15 cellular contexts compared by ENCODE assay signal in the genomic region with DNA sequence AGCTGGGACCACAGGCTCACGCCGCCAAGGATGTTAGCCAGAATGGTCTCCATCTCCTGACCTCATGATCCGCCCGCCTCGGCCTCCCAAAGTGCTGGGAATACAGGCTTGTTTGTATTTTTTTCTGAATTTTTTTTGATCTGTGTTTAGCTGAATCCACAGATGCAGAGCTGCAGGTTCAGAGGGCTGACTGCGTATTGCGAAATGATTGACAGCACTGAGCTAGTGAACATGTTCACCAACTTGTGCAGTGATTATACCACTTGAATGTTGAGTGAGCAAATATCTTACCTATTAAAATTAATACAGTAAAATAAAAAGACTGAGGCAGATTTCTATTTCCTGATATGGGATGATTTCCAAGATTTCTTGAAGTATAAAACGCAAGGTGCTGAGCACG.
"Had no signal": no experiment of that assay in that cellular context is flagged by ENCODE, and none has a peak within 500 bp of the region (broad histone marks: within the 10 kb centered on the region; RNA-seq: fewer than 3 reads in every experiment).

No MANE protein-coding gene starts in this region.

- H3K27ac ChIP-seq: cardiac muscle cell, lower lobe of right lung, thoracic aorta had no signal

- FAIRE-seq: astrocyte had no signal

- DNase-seq: activated CD4-positive, alpha-beta memory T cell treated with anti-CD3 and anti-CD28 coated beads for 36 hours; activated CD4-positive, alpha-beta T cell treated with anti-CD3 and anti-CD28 coated beads for 1 hour; activated effector memory CD4-positive, alpha-beta T cell treated with Interleukin-2 at 50 U/mL for 16 hours; activated naive CD4-positive, alpha-beta T cell treated with anti-CD3 and anti-CD28 coated beads, Interleukin-2, amount 50 U/mL, for 16 hours; activated T-cell treated with anti-CD3 and anti-CD28 coated beads, Interleukin-2, amount 50 U/mL, for 24 hours; foreskin fibroblast; immature natural killer cell; left cardiac atrium; lower lobe of right lung; stimulated activated CD4-positive, alpha-beta T cell treated with anti-CD3 and anti-CD28 coated beads, Interleukin-12 subunit alpha, Interleukin-12 subunit beta, amount 100 ng/mL, for 4 hours; stimulated activated CD4-positive, alpha-beta T cell treated with anti-CD3 and anti-CD28 coated beads, Interleukin-2, amount 100 ng/mL, for 24 hours; T-helper 1 cell had no signal

- H3K27ac Mint-ChIP-seq: activated CD4-positive, alpha-beta memory T cell treated with anti-CD3 and anti-CD28 coated beads for 36 hours; activated T-cell treated with anti-CD3 and anti-CD28 coated beads, Interleukin-2, amount 50 U/mL, for 24 hours; immature natural killer cell had no signal

- H3K9me3 Mint-ChIP-seq: activated CD4-positive, alpha-beta memory T cell treated with anti-CD3 and anti-CD28 coated beads for 36 hours; activated T-cell treated with anti-CD3 and anti-CD28 coated beads, Interleukin-2, amount 50 U/mL, for 24 hours; immature natural killer cell had no signal

- H3K36me3 Mint-ChIP-seq: activated CD4-positive, alpha-beta memory T cell treated with anti-CD3 and anti-CD28 coated beads for 36 hours; immature natural killer cell had no signal

- H3K4me3 Mint-ChIP-seq: activated CD4-positive, alpha-beta memory T cell treated with anti-CD3 and anti-CD28 coated beads for 36 hours; activated T-cell treated with anti-CD3 and anti-CD28 coated beads, Interleukin-2, amount 50 U/mL, for 24 hours had no signal

- H3K36me3 ChIP-seq: cardiac muscle cell, lower lobe of right lung, thoracic aorta had no signal

- ATAC-seq: left cardiac atrium had no signal

- H3K4me3 ChIP-seq: cardiac muscle cell, lower lobe of right lung had no signal

- H3K27me3 ChIP-seq: cardiac muscle cell had no signal

- H3K9me3 ChIP-seq: lower lobe of right lung, thoracic aorta had no signal
